Comparison of ENCODE assay signal across 13 cellular contexts in the genomic region with DNA sequence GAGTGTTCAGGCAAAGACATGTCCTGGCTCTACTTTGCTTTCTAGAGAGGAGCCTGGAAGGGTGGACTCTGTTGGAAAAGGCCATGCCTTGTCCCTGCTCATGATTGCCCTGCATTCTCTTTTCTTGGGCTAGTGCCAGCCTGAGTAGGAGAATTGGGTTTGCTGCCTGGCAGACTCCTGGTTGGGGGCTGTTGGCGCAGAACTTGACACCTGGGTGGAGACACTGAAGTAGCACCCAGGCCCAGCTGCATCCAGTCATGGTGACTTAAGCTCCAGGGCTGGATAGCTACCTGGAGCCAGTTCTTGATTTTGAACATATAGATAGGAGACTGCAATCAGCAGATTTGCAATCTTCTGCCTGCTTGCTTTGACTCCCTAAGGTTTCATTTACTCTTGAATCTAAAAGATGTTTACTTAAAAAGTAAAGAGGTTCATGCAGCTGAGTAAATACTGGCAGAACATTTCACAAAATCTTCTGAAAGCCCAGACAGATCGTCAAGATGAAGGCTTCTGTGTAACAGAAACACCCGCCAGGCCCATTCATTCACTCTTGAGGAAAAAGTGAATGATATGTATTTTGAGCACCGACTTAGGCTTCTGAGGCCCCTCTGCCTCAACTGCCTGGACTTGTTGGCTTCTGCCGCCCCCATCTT. TPM values are rescaled to one million over a fixed set of nuclear protein-coding genes. Genes with fewer than 3 reads are reported as not detected.
A peak's percentile ranks its signal among the peaks of the same experiment; 100 is the strongest.
DNase-seq lines count a peak whose midpoint lies in the region; ATAC-seq, FAIRE-seq and TF ChIP-seq lines count a peak whose summit lies in the region.
"Had no signal": no experiment of that assay in that cellular context is flagged by ENCODE, and none has a peak within 500 bp of the region (broad histone marks: within the 10 kb centered on the region; RNA-seq: fewer than 3 reads in every experiment).

No MANE protein-coding gene starts in this region.

- 0 out of 2 replicates have a peak overlapping the region, but pooled peaks have one; percentile 12 for H3K4ac ChIP-seq in IMR-90 (ENCODE audit: low read depth, low read length)

- H2BK5ac ChIP-seq in IMR-90 (ENCODE audit: low read depth, low read length, poor library complexity, severe bottlenecking): no peak overlapping the region

- H3K9ac ChIP-seq in IMR-90 (ENCODE audit: low read depth, low read length): no peak overlapping the region

- no peak overlapping the region for H3K56ac ChIP-seq in IMR-90 (ENCODE audit: extremely low read depth, insufficient read depth, low read length)

- H2AK9ac ChIP-seq in IMR-90 (replicated peaks; ENCODE audit: low read depth, low read length, poor library complexity): no peak overlapping the region

- H3K9me1 ChIP-seq in IMR-90 (ENCODE audit: insufficient read depth, low read length): peaks cover 14% of the 10 kb centered on the region

- H3K14ac ChIP-seq in IMR-90 (replicated peaks; ENCODE audit: low read depth, low read length): peak overlapping the region; percentile 34; the same call in 1 of the 2 replicates

- peak overlapping the region; percentile 16; the same call in 1 of the 2 replicates for H3K18ac ChIP-seq in IMR-90 (ENCODE audit: low read depth, low read length)

- H2BK20ac ChIP-seq in IMR-90 (ENCODE audit: low read depth, low read length): peak overlapping the region; percentile 76; the same call in 1 of the 2 replicates

- H4K91ac ChIP-seq in IMR-90 (ENCODE audit: insufficient read depth, low read depth, low read length): peak overlapping the region; percentile 29; the same call in 1 of the 2 replicates

- ATAC-seq in IMR-90 (ENCODE audit: low read depth) (no peak; the same call in 1 of the 2 replicates), pancreas (peak in 3 of 4 donors; percentile 34 to 55 (median 54)), GM21423 (IDR thresholded peaks at IDR 0.05; ENCODE audit: unreplicated experiment) (no peak)
- ATAC-seq: activated CD4-positive, CD25-positive, alpha-beta regulatory T cell treated with anti-CD3 and anti-CD28 coated beads, Interleukin-2, amount 50 U/mL, for 24 hours; HCT116; left lobe of liver had no signal

- dilution Hi-C loops in IMR-90 (cut with HindIII; ENCODE audit: low sequenced_read_pairs, unreplicated experiment): no loop called here

- 0 out of 2 replicates have a peak overlapping the region, but pooled peaks have one; percentile 49 for H3K23ac ChIP-seq in IMR-90 (ENCODE audit: low read depth, low read length)

- peak overlapping the region; percentile 43; the same call in 1 of the 2 replicates for H2AK5ac ChIP-seq in IMR-90 (ENCODE audit: low read depth, low read length)

- no peak overlapping the region for H2AFZ ChIP-seq in IMR-90 (replicated peaks; ENCODE audit: low read length, poor library complexity)

- no peaks in the 10 kb centered on the region for H4K20me1 ChIP-seq in IMR-90 (ENCODE audit: insufficient read depth, low read length)

- H2BK15ac ChIP-seq in IMR-90 (ENCODE audit: low read depth, low read length): no peak overlapping the region

- in situ Hi-C loops in IMR-90 (cut with MboI; ENCODE audit: low sequenced_read_pairs): no loop called here

- H3K27me3 ChIP-seq in IMR-90 (ENCODE audit: control insufficient read depth, insufficient read depth, low read length) (no peaks in the 10 kb centered on the region), pancreas (no peaks in the 10 kb centered on the region), small intestine (ENCODE audit: control insufficient read depth in 2 of 2, insufficient read depth in 2 of 2, low read length in 2 of 2) (no peaks in the 10 kb centered on the region)
- H3K27me3 ChIP-seq: colonic mucosa had no signal

- H2BK120ac ChIP-seq in IMR-90 (ENCODE audit: low read depth, low read length): peak overlapping the region; percentile 48

- intact Hi-C loops in IMR-90 (cut with micrococcal nuclease) (no loop called here), pancreas (cut with DNase I) (no loop called here)

- TF ChIP-seq CTCF in IMR-90 (conservative IDR thresholded peaks at IDR 0.05; ENCODE audit: low read depth, low read length) (no peak), pancreas (IDR thresholded peaks at IDR 0.05) (no peak)

- no peak overlapping the region for H3K4me3 ChIP-seq in IMR-90 (ENCODE audit: insufficient read depth, low read depth, low read length)
- no peak overlapping the region for H3K4me3 ChIP-seq in pancreas
- no peak overlapping the region for H3K4me3 ChIP-seq in small intestine (ENCODE audit: low read depth in 1 of 2, low read length in 2 of 2)
- H3K4me3 ChIP-seq: colonic mucosa, smooth muscle cell had no signal

- POLR2A ChIA-PET in IMR-90 (lab: Charles Lee; ENCODE audit: unreplicated experiment): no interaction called here

- H4K8ac ChIP-seq in IMR-90 (ENCODE audit: low read depth in 2 of 2, low read length in 2 of 2): no peak overlapping the region; a peak in 1 of 4 replicates

- peak overlapping the region; percentile 31; the same call in 1 of the 2 replicates for H3K4me2 ChIP-seq in IMR-90 (ENCODE audit: low read depth, low read length)
- H3K4me2 ChIP-seq: smooth muscle cell had no signal

- WGBS in IMR-90 (ENCODE audit: extremely low coverage in 2 of 2, insufficient read length in 1 of 2), 2 experiments: no CpG with 5 or more reads among the region's 5 CpGs
- 56 to 57% methylated on average over 5 of the region's 5 CpGs for whole genome bisulfite sequencing in pancreas, 2 donors
- 68 to 80% (median 71%) methylated on average over 5 of the region's 5 CpGs for WGBS in small intestine, 3 donors

- H3K4me1 ChIP-seq in IMR-90 (ENCODE audit: control insufficient read depth, insufficient read depth, low read length) (peaks cover 16% of the 10 kb centered on the region), pancreas (peaks cover 0 to 5% (median 0%) of the 10 kb centered on the region in 3 donors), small intestine (ENCODE audit: control insufficient read depth in 2 of 2, insufficient read depth in 1 of 2, low read depth in 1 of 2, low read length in 1 of 2) (no peaks in the 10 kb centered on the region)
- H3K4me1 ChIP-seq: colonic mucosa had no signal

- CTCF ChIA-PET in IMR-90 (lab: Yijun Ruan, JAX): interaction anchor here (0.8 kb wide), 1 partner anchor 42 kb away, joined by 3 read pairs; no protein-coding TSS in a partner anchor

- peaks cover 0 to 3% of the 10 kb centered on the region in 2 experiments; a peak in 1 of 4 replicates for H3K79me1 ChIP-seq in IMR-90 (ENCODE audit: low read depth in 1 of 2, low read length in 2 of 2)

- FAIRE-seq in pancreas (lab: Jason Lieb, UNC) (no peak), small intestine (lab: Jason Lieb, UNC) (no peak)

- BruUV-seq in IMR-90 (replicated peaks; lab: Mats Ljungman, UMichigan): no TSS peak

- no peak overlapping the region for H4K5ac ChIP-seq in IMR-90 (ENCODE audit: low read depth, low read length)

- H3K9me3 ChIP-seq in IMR-90 (ENCODE audit: control insufficient read depth, insufficient read depth, low read length) (no peaks in the 10 kb centered on the region), pancreas (no peaks in the 10 kb centered on the region), small intestine (ENCODE audit: control insufficient read depth, low read depth) (no peaks in the 10 kb centered on the region)
- H3K9me3 ChIP-seq: colonic mucosa had no signal

- DNase-seq in IMR-90 (peak; percentile 57), NCI-H187 treated with DMSO at 0.1 percent for 48 hours (lab: John Stamatoyannopoulos, UW) (peak; percentile 67), SHP77 treated with DMSO at 0.1 percent for 48 hours (lab: John Stamatoyannopoulos, UW) (peak; percentile 50), pancreas (no peak), GOT3 (lab: John Stamatoyannopoulos, UW) (no peak), small intestine (no peak)
- DNase-seq: CD4-positive, alpha-beta T cell; colonic mucosa had no signal

- H3K27ac ChIP-seq in IMR-90 (ENCODE audit: insufficient read depth, low read length) (no peak overlapping the region), pancreas (no peak overlapping the region), small intestine (ENCODE audit: low read depth in 1 of 2, low read length in 1 of 2) (no peak overlapping the region)
- H3K27ac ChIP-seq: colonic mucosa had no signal

- no peak for TF ChIP-seq POLR2A in IMR-90 (IDR thresholded peaks at IDR 0.05; ENCODE audit: low read depth, low read length)

- H3K36me3 ChIP-seq in IMR-90 (ENCODE audit: control insufficient read depth, insufficient read depth, low read length): no peaks in the 10 kb centered on the region
- H3K36me3 ChIP-seq in pancreas: no peaks in the 10 kb centered on the region
- no peaks in the 10 kb centered on the region for H3K36me3 ChIP-seq in small intestine (ENCODE audit: control insufficient read depth in 2 of 2, insufficient read depth in 2 of 2, low read length in 2 of 2)
- H3K36me3 ChIP-seq: colonic mucosa had no signal

- no peak for TF ChIP-seq RAD21 in IMR-90 (IDR thresholded peaks at IDR 0.05; ENCODE audit: low read length)

TF ChIP-seq in IMR-90, 13 proteins besides CTCF, POLR2A, EP300 and RAD21 (continues in another document):
- TF ChIP-seq MAFK (IDR thresholded peaks at IDR 0.05; ENCODE audit: low read depth, low read length) (no peak), MAZ (IDR thresholded peaks at IDR 0.05; ENCODE audit: borderline replicate concordance, low read depth, low read length) (no peak), NFE2L2 (IDR thresholded peaks at IDR 0.05; ENCODE audit: low read depth, low read length) (no peak), RCOR1 (IDR thresholded peaks at IDR 0.05; ENCODE audit: insufficient replicate concordance, low read length) (no peak), FOS (IDR thresholded peaks at IDR 0.05; ENCODE audit: low read depth, low read length) (no peak), CEBPB (IDR thresholded peaks at IDR 0.05; ENCODE audit: low read depth, low read length) (no peak), BHLHE40 (IDR thresholded peaks at IDR 0.05; ENCODE audit: low read depth, low read length) (no peak), CHD1 (IDR thresholded peaks at IDR 0.05; ENCODE audit: low read depth, low read length) (no peak)
- TF ChIP-seq, protein P1, sequence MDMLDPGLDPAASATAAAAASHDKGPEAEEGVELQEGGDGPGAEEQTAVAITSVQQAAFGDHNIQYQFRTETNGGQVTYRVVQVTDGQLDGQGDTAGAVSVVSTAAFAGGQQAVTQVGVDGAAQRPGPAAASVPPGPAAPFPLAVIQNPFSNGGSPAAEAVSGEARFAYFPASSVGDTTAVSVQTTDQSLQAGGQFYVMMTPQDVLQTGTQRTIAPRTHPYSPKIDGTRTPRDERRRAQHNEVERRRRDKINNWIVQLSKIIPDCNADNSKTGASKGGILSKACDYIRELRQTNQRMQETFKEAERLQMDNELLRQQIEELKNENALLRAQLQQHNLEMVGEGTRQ (IDR thresholded peaks at IDR 0.05; ENCODE audit: low read depth, low read length): no peak

RNA-seq across cellular contexts. Expression of a gene that starts 38.0 kb away (rescaled TPM):
- total RNA-seq in IMR-90 (2012; rRNA removed) (196 and 249 TPM in 2 replicates), pancreas (100 to 1,000 TPM; 127 to 170 (median 161) TPM)
- polyA plus RNA-seq in IMR-90 (2012; rRNA removed) (217 and 255 TPM in 2 replicates), pancreas (100 to 1,000 TPM in 1 of 2 donors, 10 to 100 TPM in 1; 70.1 to 131 TPM), small intestine (100 to 1,000 TPM; 123 to 215 (median 138) TPM)
- polyA plus RNA-seq in IMR-90 (2012; cell fraction: cytosol; rRNA removed): 73.8 and 128 TPM in 2 replicates
- 40.5 and 94.4 TPM in 2 replicates for polyA plus RNA-seq in IMR-90 (2012; cell fraction: nucleus; rRNA removed; ENCODE audit: low replicate concordance)

Comparison
In these comparisons a context has a peak if more than half of its experiments do, and no peak if none do; other contexts are left out.
1. ATAC-seq: peak in pancreas (3 of 4); none in IMR-90 (single experiment) and GM21423 (single experiment).
2. DNase-seq: peak in IMR-90 (single experiment), NCI-H187 treated with DMSO at 0.1 percent for 48 hours (single experiment) and SHP77 treated with DMSO at 0.1 percent for 48 hours (single experiment); none in pancreas (0 of 6), GOT3 (single experiment) and small intestine (single experiment).